10 cellular contexts compared by ENCODE assay signal in genomic region chr16:83420206-83420760, GRCh38.
DNase-seq lines count a peak whose midpoint lies in the region; ATAC-seq and TF ChIP-seq lines count a peak whose summit lies in the region.
"Had no signal": no experiment of that assay in that cellular context is flagged by ENCODE, and none has a peak within 500 bp of the region (broad histone marks: within the 10 kb centered on the region; RNA-seq: fewer than 3 reads in every experiment).

No MANE protein-coding gene starts in this region.

- H3K9me3 Mint-ChIP-seq in activated T-cell treated with anti-CD3 and anti-CD28 coated beads, Interleukin-2, amount 50 U/mL, for 72 hours, result peaks cover 0 to 6% of the 10 kb centered on the region in 2 donors
- H3K9me3 Mint-ChIP-seq: dendritic cell treated with granulocyte-macrophage colony-stimulating factor and Interleukin-4, amounts not matched to agents 40 ng/mL and 50 ng/mL, for 4 days had no signal

- no peaks in the 10 kb centered on the region for H3K4me1 ChIP-seq in cardiac muscle cell (ENCODE audit: low read depth)
- no peaks in the 10 kb centered on the region for H3K4me1 ChIP-seq in lower lobe of right lung
- H3K4me1 ChIP-seq: parathyroid adenoma had no signal

- intact Hi-C loops in cardiac septum (cut with DNase I) (loop anchor here (10.0 kb wide), 1 partner anchor 55 kb away; no protein-coding TSS in a partner anchor), lower lobe of right lung (cut with DNase I) (no loop called here)

- TF ChIP-seq CTCF in cardiac muscle cell (IDR thresholded peaks at IDR 0.05; ENCODE audit: low read depth, low read length) (no peak), fibroblast of the aortic adventitia (IDR thresholded peaks at IDR 0.05; ENCODE audit: insufficient read depth, low read length) (no peak), lower lobe of right lung (IDR thresholded peaks at IDR 0.05) (no peak)

- H3K27ac Mint-ChIP-seq in activated T-cell treated with anti-CD3 and anti-CD28 coated beads, Interleukin-2, amount 50 U/mL, for 72 hours, result no peak overlapping the region
- H3K27ac Mint-ChIP-seq: dendritic cell treated with granulocyte-macrophage colony-stimulating factor and Interleukin-4, amounts not matched to agents 40 ng/mL and 50 ng/mL, for 4 days had no signal

- no peaks in the 10 kb centered on the region for H3K4me1 Mint-ChIP-seq in activated T-cell treated with anti-CD3 and anti-CD28 coated beads, Interleukin-2, amount 50 U/mL, for 72 hours (ENCODE audit: low read depth)

- ATAC-seq in activated T-cell treated with anti-CD3 and anti-CD28 coated beads, Interleukin-2, amount 50 U/mL, for 72 hours (replicated peaks in 1 of 2), result no peak
- no peak for ATAC-seq in GM19035 (IDR thresholded peaks at IDR 0.05; ENCODE audit: unreplicated experiment)
- no peak for ATAC-seq in lower lobe of right lung

- in situ Hi-C loops in SK-MEL-5 (cut with HindIII; ENCODE audit: low pct_unique_long_range_greater_than_20kb, low sequenced_read_pairs), result no loop called here

- H3K27me3 ChIP-seq in cardiac muscle cell (no peaks in the 10 kb centered on the region), lower lobe of right lung (ENCODE audit: low read depth) (no peaks in the 10 kb centered on the region)

- DNase-seq in cardiac muscle cell (ENCODE audit: low read depth in 1 of 2, low spot score in 1 of 2), result peak; percentile 69 to 87
- no peak for DNase-seq in cardiac septum (ENCODE audit: low spot score)
- DNase-seq in SK-MEL-5 (ENCODE audit: low read depth, low spot score), result peak; percentile 14
- peak; percentile 63 for DNase-seq in fibroblast of the aortic adventitia (ENCODE audit: low read depth)
- DNase-seq in stromal cell of bone marrow (ENCODE audit: low read depth), result peak; percentile 37
- DNase-seq in activated T-cell treated with anti-CD3 and anti-CD28 coated beads, Interleukin-2, amount 50 U/mL, for 72 hours, result no peak
- no peak for DNase-seq in lower lobe of right lung

- H3K27me3 Mint-ChIP-seq in activated T-cell treated with anti-CD3 and anti-CD28 coated beads, Interleukin-2, amount 50 U/mL, for 72 hours (ENCODE audit: low read depth), result no peaks in the 10 kb centered on the region

- no peak overlapping the region for H3K4me3 Mint-ChIP-seq in activated T-cell treated with anti-CD3 and anti-CD28 coated beads, Interleukin-2, amount 50 U/mL, for 72 hours
- H3K4me3 Mint-ChIP-seq: dendritic cell treated with granulocyte-macrophage colony-stimulating factor and Interleukin-4, amounts not matched to agents 40 ng/mL and 50 ng/mL, for 4 days had no signal

- H3K36me3 ChIP-seq in cardiac muscle cell (no peaks in the 10 kb centered on the region), lower lobe of right lung (no peaks in the 10 kb centered on the region)

- H3K27ac ChIP-seq in cardiac muscle cell (no peak overlapping the region), lower lobe of right lung (no peak overlapping the region)
- H3K27ac ChIP-seq: parathyroid adenoma had no signal

- H3K9me3 ChIP-seq in cardiac muscle cell (ENCODE audit: low read depth), result no peaks in the 10 kb centered on the region
- H3K9me3 ChIP-seq in lower lobe of right lung, result no peaks in the 10 kb centered on the region

- H3K4me3 ChIP-seq in cardiac muscle cell, result no peak overlapping the region
- H3K4me3 ChIP-seq in fibroblast of the aortic adventitia (ENCODE audit: low read depth, low read length), result no peak overlapping the region
- no peak overlapping the region for H3K4me3 ChIP-seq in lower lobe of right lung

- H3K36me3 Mint-ChIP-seq in activated T-cell treated with anti-CD3 and anti-CD28 coated beads, Interleukin-2, amount 50 U/mL, for 72 hours (ENCODE audit: insufficient read depth in 2 of 2), result no peaks in the 10 kb centered on the region

Comparison
In these comparisons a context has a peak if more than half of its experiments do, and no peak if none do; other contexts are left out.
1. DNase-seq: peak in cardiac muscle cell (2 of 2), SK-MEL-5 (single experiment), fibroblast of the aortic adventitia (single experiment) and stromal cell of bone marrow (single experiment); none in cardiac septum (single experiment), activated T-cell treated with anti-CD3 and anti-CD28 coated beads, Interleukin-2, amount 50 U/mL, for 72 hours (0 of 2) and lower lobe of right lung (single experiment).